In the genomic region with DNA sequence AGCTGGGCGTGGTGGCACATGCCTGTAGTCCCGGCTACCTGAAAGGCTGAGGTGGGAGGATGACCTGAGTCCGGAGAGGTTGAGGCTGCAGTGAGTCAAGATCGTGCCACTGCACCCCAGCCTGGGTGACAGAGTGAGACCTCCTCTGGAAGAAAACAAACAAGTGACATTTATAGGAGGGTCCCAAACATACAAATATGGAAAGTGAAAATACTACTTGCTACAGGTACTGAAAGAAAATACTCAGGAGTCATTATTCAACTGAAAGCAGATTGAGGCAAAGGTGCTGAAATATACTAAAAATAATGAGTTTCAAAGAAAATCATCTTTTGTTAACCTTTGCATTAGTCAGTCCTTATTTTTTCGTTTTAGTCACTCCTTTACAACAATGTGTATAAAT, we compare ENCODE assay signal across 11 cellular contexts. TPM values are rescaled to one million over a fixed set of nuclear protein-coding genes. Genes with fewer than 3 reads are reported as not detected.
A peak's percentile ranks its signal among the peaks of the same experiment; 100 is the strongest.
DNase-seq lines count a peak whose midpoint lies in the region; ATAC-seq and TF ChIP-seq lines count a peak whose summit lies in the region.
"Had no signal": no experiment of that assay in that cellular context is flagged by ENCODE, and none has a peak within 500 bp of the region (broad histone marks: within the 10 kb centered on the region; RNA-seq: fewer than 3 reads in every experiment).

No MANE protein-coding gene starts in this region.

- intact Hi-C loops in ovary (cut with DNase I): no loop called here

- H3K36me3 ChIP-seq in ovary: no peaks in the 10 kb centered on the region
- H3K36me3 ChIP-seq: SJCRH30 had no signal

- no peak for TF ChIP-seq EP300 in ovary (IDR thresholded peaks at IDR 0.05)

- peak; percentile 37 for DNase-seq in activated CD4-positive, alpha-beta T cell treated with anti-CD3 and anti-CD28 coated beads for 48 hours
- DNase-seq in activated CD4-positive, alpha-beta T cell treated with anti-CD3 and anti-CD28 coated beads for 4 hours: no peak
- peak; percentile 8 for DNase-seq in stimulated activated CD4-positive, alpha-beta T cell treated with anti-CD3 and anti-CD28 coated beads, Interleukin-4, amount 100 ng/mL, for 24 hours
- no peak for DNase-seq in NK-92 (lab: John Stamatoyannopoulos, UW; ENCODE audit: unreplicated experiment)
- DNase-seq in ovary: no peak
- DNase-seq: amygdala, IMR-90, SJCRH30 had no signal

- no peak overlapping the region for H3K4me3 ChIP-seq in ovary
- H3K4me3 ChIP-seq: SJCRH30 had no signal

- 90 to 96% (median 92%) methylated on average over 5 of the region's 5 CpGs for WGBS in ovary, 3 donors

- H3K9me3 ChIP-seq in ovary: no peaks in the 10 kb centered on the region
- H3K9me3 ChIP-seq: SJCRH30 had no signal

- peak; percentile 72 for ATAC-seq in GM21529 (IDR thresholded peaks at IDR 0.05; ENCODE audit: unreplicated experiment)
- ATAC-seq in HG03575 (IDR thresholded peaks at IDR 0.05; ENCODE audit: extremely low read depth, insufficient number of reproducible peaks, low FRiP score, unreplicated experiment): peak; percentile 69
- ATAC-seq in HG03460 (IDR thresholded peaks at IDR 0.05; ENCODE audit: unreplicated experiment): no peak

- H3K27me3 ChIP-seq in ovary: no peaks in the 10 kb centered on the region
- H3K27me3 ChIP-seq: SJCRH30 had no signal

- TF ChIP-seq CTCF in ovary (IDR thresholded peaks at IDR 0.05): no peak

- peaks cover 28% of the 10 kb centered on the region for H3K4me1 ChIP-seq in ovary (ENCODE audit: insufficient read depth)
- H3K4me1 ChIP-seq: SJCRH30 had no signal

- no peak for TF ChIP-seq POLR2A in ovary (IDR thresholded peaks at IDR 0.05)

- H3K27ac ChIP-seq in ovary: no peak overlapping the region
- H3K27ac ChIP-seq: SJCRH30 had no signal

RNA-seq across cellular contexts. Expression of a gene that starts 53.5 kb away (rescaled TPM):
- 10 to 100 TPM in 6 of 7 donors, 1 to 10 TPM in 1; 6.2 to 34.6 (median 19.5) TPM for total RNA-seq in ovary
- 10 to 100 TPM in 1 of 2 donors, 1 to 10 TPM in 1; 4.4 to 11.5 TPM for polyA plus RNA-seq in ovary

Comparison
In these comparisons a context has a peak if more than half of its experiments do, and no peak if none do; other contexts are left out.
1. DNase-seq: peak in activated CD4-positive, alpha-beta T cell treated with anti-CD3 and anti-CD28 coated beads for 48 hours (single experiment) and stimulated activated CD4-positive, alpha-beta T cell treated with anti-CD3 and anti-CD28 coated beads, Interleukin-4, amount 100 ng/mL, for 24 hours (single experiment); none in activated CD4-positive, alpha-beta T cell treated with anti-CD3 and anti-CD28 coated beads for 4 hours (0 of 2), NK-92 (single experiment) and ovary (0 of 5).